9 cellular contexts compared by ENCODE assay signal in genomic region chr7:98872328-98872924, GRCh38. TPM values are rescaled to one million over a fixed set of nuclear protein-coding genes. Genes with fewer than 3 reads are reported as not detected.
A peak's percentile ranks its signal among the peaks of the same experiment; 100 is the strongest.
DNase-seq lines count a peak whose midpoint lies in the region; ATAC-seq and TF ChIP-seq lines count a peak whose summit lies in the region.
"Had no signal": no experiment of that assay in that cellular context is flagged by ENCODE, and none has a peak within 500 bp of the region (broad histone marks: within the 10 kb centered on the region; RNA-seq: fewer than 3 reads in every experiment).

No MANE protein-coding gene starts in this region.

- H3K36me3 Mint-ChIP-seq in activated naive CD8-positive, alpha-beta T cell treated with anti-CD3 and anti-CD28 coated beads, Interleukin-2, amount 10 ng/mL, durations not matched to agents 7 days and 5 days: no peaks in the 10 kb centered on the region
- H3K36me3 Mint-ChIP-seq in activated naive CD8-positive, alpha-beta T cell treated with anti-CD3 and anti-CD28 coated beads for 36 hours: no peaks in the 10 kb centered on the region

- peak; percentile 34 for ATAC-seq in activated naive CD8-positive, alpha-beta T cell treated with anti-CD3 and anti-CD28 coated beads, Interleukin-2, amount 10 ng/mL, durations not matched to agents 7 days and 5 days (ENCODE audit: low read depth)
- no peak for ATAC-seq in GM21423 (IDR thresholded peaks at IDR 0.05; ENCODE audit: unreplicated experiment)
- no peak for ATAC-seq in GM18909 (IDR thresholded peaks at IDR 0.05; ENCODE audit: poor library complexity, unreplicated experiment)

- H3K27me3 Mint-ChIP-seq in activated naive CD8-positive, alpha-beta T cell treated with anti-CD3 and anti-CD28 coated beads, Interleukin-2, amount 10 ng/mL, durations not matched to agents 7 days and 5 days: peaks cover 28% of the 10 kb centered on the region
- peaks cover 43% of the 10 kb centered on the region for H3K27me3 Mint-ChIP-seq in activated naive CD8-positive, alpha-beta T cell treated with anti-CD3 and anti-CD28 coated beads for 36 hours

- H3K27me3 ChIP-seq in colonic mucosa (peaks cover 32% of the 10 kb centered on the region), testis (no peaks in the 10 kb centered on the region)

- no peak for TF ChIP-seq POLR2A in NB4 (IDR thresholded peaks at IDR 0.05; ENCODE audit: extremely low read depth, insufficient read length)
- no peak for TF ChIP-seq POLR2A in testis (IDR thresholded peaks at IDR 0.05)

- no peak overlapping the region for H3K9ac ChIP-seq in colonic mucosa (ENCODE audit: low read depth in 2 of 2, low read length in 2 of 2)

- 69 to 72% methylated on average over 7 of the region's 7 CpGs for WGBS in testis, 2 donors

- no peak overlapping the region for H3K27ac Mint-ChIP-seq in activated naive CD8-positive, alpha-beta T cell treated with anti-CD3 and anti-CD28 coated beads, Interleukin-2, amount 10 ng/mL, durations not matched to agents 7 days and 5 days
- no peak overlapping the region for H3K27ac Mint-ChIP-seq in activated naive CD8-positive, alpha-beta T cell treated with anti-CD3 and anti-CD28 coated beads for 36 hours

- no peaks in the 10 kb centered on the region for H3K9me3 Mint-ChIP-seq in activated naive CD8-positive, alpha-beta T cell treated with anti-CD3 and anti-CD28 coated beads, Interleukin-2, amount 10 ng/mL, durations not matched to agents 7 days and 5 days
- no peaks in the 10 kb centered on the region for H3K9me3 Mint-ChIP-seq in activated naive CD8-positive, alpha-beta T cell treated with anti-CD3 and anti-CD28 coated beads for 36 hours

- H3K9me3 ChIP-seq in colonic mucosa (no peaks in the 10 kb centered on the region), testis (no peaks in the 10 kb centered on the region)

- DNase-seq in activated naive CD8-positive, alpha-beta T cell treated with anti-CD3 and anti-CD28 coated beads, Interleukin-2, amount 10 ng/mL, durations not matched to agents 7 days and 5 days: no peak
- no peak for DNase-seq in activated naive CD8-positive, alpha-beta T cell treated with anti-CD3 and anti-CD28 coated beads for 36 hours
- peak; percentile 71 for DNase-seq in NB4 (ENCODE audit: low read depth)
- no peak for DNase-seq in colonic mucosa
- DNase-seq in testis: peak; percentile 37
- no peak for DNase-seq in NCI-H446 treated with DMSO at 0.1 percent for 48 hours (lab: John Stamatoyannopoulos, UW)

- H3K4me3 Mint-ChIP-seq in activated naive CD8-positive, alpha-beta T cell treated with anti-CD3 and anti-CD28 coated beads, Interleukin-2, amount 10 ng/mL, durations not matched to agents 7 days and 5 days: no peak overlapping the region
- no peak overlapping the region for H3K4me3 Mint-ChIP-seq in activated naive CD8-positive, alpha-beta T cell treated with anti-CD3 and anti-CD28 coated beads for 36 hours

- no peaks in the 10 kb centered on the region for H3K36me3 ChIP-seq in colonic mucosa
- H3K36me3 ChIP-seq in testis (ENCODE audit: low read depth, missing control alignments): no peaks in the 10 kb centered on the region

- no peak overlapping the region for H3K4me3 ChIP-seq in NB4 (ENCODE audit: low read depth, low read length)
- no peak overlapping the region for H3K4me3 ChIP-seq in colonic mucosa
- H3K4me3 ChIP-seq in testis: no peak overlapping the region

- intact Hi-C loops in colonic mucosa (cut with DNase I): no loop called here
- intact Hi-C loops in testis (cut with DNase I; ENCODE audit: low total_unique reads): no loop called here

- H3K4me1 ChIP-seq in colonic mucosa (no peaks in the 10 kb centered on the region), testis (peaks cover 15% of the 10 kb centered on the region)

- H3K4me1 Mint-ChIP-seq in activated naive CD8-positive, alpha-beta T cell treated with anti-CD3 and anti-CD28 coated beads, Interleukin-2, amount 10 ng/mL, durations not matched to agents 7 days and 5 days: peaks cover 3% of the 10 kb centered on the region
- H3K4me1 Mint-ChIP-seq in activated naive CD8-positive, alpha-beta T cell treated with anti-CD3 and anti-CD28 coated beads for 36 hours: peaks cover 4% of the 10 kb centered on the region

- no peak overlapping the region for H3K27ac ChIP-seq in colonic mucosa
- peak overlapping the region in 1 of 2 donors; percentile 47 for H3K27ac ChIP-seq in testis

- POLR2A ChIA-PET in activated naive CD8-positive, alpha-beta T cell treated with anti-CD3 and anti-CD28 coated beads, Interleukin-2, amount 10 ng/mL, durations not matched to agents 7 days and 5 days (lab: Charles Lee): no interaction called here

- TF ChIP-seq CTCF in NB4 (IDR thresholded peaks at IDR 0.05; ENCODE audit: low read depth, low read length): peak; percentile 61
- TF ChIP-seq CTCF in colonic mucosa (IDR thresholded peaks at IDR 0.05): peak; percentile 16
- peak in 1 of 3 experiments; percentile 24 for TF ChIP-seq CTCF in testis (IDR thresholded peaks at IDR 0.05)

RNA-seq across cellular contexts. Expression of gene TMEM130, which starts 2.6 kb away (rescaled TPM):
- total RNA-seq in activated naive CD8-positive, alpha-beta T cell treated with anti-CD3 and anti-CD28 coated beads, Interleukin-2, amount 10 ng/mL, durations not matched to agents 7 days and 5 days: not detected
- total RNA-seq in activated naive CD8-positive, alpha-beta T cell treated with anti-CD3 and anti-CD28 coated beads for 36 hours: not detected
- total RNA-seq in colonic mucosa (1 to 10 TPM in 1 of 2 donors, under 1 TPM in 1; 0.12 to 1.5 TPM), testis (100 to 1,000 TPM in 1 of 2 donors, 10 to 100 TPM in 1; 84.6 to 106 TPM)
- 131 TPM for polyA plus RNA-seq in testis (ENCODE audit: insufficient read depth, low read depth, low replicate concordance)
- total RNA-seq: T-helper 1 cell treated with Interleukin-12 subunit alpha and Interleukin-12 subunit beta and Interleukin-4 antibody, amounts not matched to agents 30 ng/mL and 1 ng/mL, for 36 hours had no signal

RNA-seq across cellular contexts. Expression of gene TRRAP, which starts 5.9 kb away (rescaled TPM):
- 10 to 100 TPM; 57.4 to 60.0 TPM for total RNA-seq in activated naive CD8-positive, alpha-beta T cell treated with anti-CD3 and anti-CD28 coated beads, Interleukin-2, amount 10 ng/mL, durations not matched to agents 7 days and 5 days
- 10 to 100 TPM; 44.5 to 46.5 TPM for total RNA-seq in activated naive CD8-positive, alpha-beta T cell treated with anti-CD3 and anti-CD28 coated beads for 36 hours
- 10 to 100 TPM; 33.3 to 39.4 TPM for total RNA-seq in colonic mucosa
- 100 to 1,000 TPM; 119 to 120 TPM for total RNA-seq in testis
- 45.6 TPM for polyA plus RNA-seq in testis (ENCODE audit: insufficient read depth, low read depth, low replicate concordance)

Comparison
In these comparisons a context has a peak if more than half of its experiments do, and no peak if none do; other contexts are left out.
1. DNase-seq: peak in NB4 (single experiment) and testis (single experiment); none in activated naive CD8-positive, alpha-beta T cell treated with anti-CD3 and anti-CD28 coated beads, Interleukin-2, amount 10 ng/mL, durations not matched to agents 7 days and 5 days (single experiment), activated naive CD8-positive, alpha-beta T cell treated with anti-CD3 and anti-CD28 coated beads for 36 hours (single experiment), colonic mucosa (single experiment) and NCI-H446 treated with DMSO at 0.1 percent for 48 hours (single experiment).
2. RNA of gene TMEM130, which starts 2.6 kb away (total RNA-seq): 84.6 to 106 TPM in testis; 0.12 to 1.5 TPM in colonic mucosa, not detected in activated naive CD8-positive, alpha-beta T cell treated with anti-CD3 and anti-CD28 coated beads for 36 hours and not detected in activated naive CD8-positive, alpha-beta T cell treated with anti-CD3 and anti-CD28 coated beads, Interleukin-2, amount 10 ng/mL, durations not matched to agents 7 days and 5 days; every median in the first group is over 10 times any median in the second.